In the genomic region with DNA sequence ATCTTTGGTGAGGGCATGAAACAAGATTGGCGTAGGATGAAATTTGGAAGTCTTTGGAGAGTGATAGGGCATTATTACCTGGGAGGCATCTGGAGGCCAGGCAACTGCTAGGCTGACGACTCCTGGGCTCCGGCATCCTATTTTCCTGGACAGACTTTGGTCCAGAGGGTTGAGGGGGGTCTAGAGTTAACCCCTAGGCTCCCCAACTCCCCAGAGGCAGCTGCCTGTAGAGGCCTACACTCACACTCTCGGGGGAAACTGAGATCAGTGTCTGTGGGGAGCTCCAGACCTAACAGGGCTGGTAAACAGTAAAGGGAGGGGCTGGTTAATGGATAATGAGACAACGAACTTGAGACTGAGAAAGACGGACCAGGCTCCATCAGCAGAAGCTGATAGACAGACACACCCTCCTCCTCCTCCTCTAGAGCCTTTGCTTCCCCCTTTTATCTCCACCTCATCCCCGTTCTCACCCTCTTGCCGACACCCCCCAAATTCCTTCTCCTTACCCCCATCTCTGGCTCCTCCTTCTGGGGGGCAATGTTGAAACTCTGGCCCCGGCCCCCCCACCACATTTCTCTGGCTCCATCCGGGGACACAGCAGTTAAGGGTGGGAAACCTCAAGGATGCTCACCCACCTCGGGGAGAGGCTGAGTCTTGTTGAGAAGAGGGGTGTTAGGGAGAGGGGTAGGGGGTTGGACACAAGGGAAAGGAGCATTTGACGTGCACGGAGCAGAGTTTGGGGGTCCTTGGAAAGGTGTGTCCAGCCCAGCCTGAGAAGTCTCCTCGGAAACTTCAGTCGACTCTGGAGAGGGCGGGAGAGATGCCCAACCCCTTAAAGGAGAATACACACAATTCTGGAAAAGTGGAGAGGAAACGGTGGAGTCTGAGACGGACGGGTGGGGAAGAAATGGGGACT, we compare ENCODE assay signal across 8 cellular contexts. TPM values are rescaled to one million over a fixed set of nuclear protein-coding genes. Genes with fewer than 3 reads are reported as not detected.
DNase-seq lines count a peak whose midpoint lies in the region; ATAC-seq, FAIRE-seq and TF ChIP-seq lines count a peak whose summit lies in the region.

A gene with protein sequence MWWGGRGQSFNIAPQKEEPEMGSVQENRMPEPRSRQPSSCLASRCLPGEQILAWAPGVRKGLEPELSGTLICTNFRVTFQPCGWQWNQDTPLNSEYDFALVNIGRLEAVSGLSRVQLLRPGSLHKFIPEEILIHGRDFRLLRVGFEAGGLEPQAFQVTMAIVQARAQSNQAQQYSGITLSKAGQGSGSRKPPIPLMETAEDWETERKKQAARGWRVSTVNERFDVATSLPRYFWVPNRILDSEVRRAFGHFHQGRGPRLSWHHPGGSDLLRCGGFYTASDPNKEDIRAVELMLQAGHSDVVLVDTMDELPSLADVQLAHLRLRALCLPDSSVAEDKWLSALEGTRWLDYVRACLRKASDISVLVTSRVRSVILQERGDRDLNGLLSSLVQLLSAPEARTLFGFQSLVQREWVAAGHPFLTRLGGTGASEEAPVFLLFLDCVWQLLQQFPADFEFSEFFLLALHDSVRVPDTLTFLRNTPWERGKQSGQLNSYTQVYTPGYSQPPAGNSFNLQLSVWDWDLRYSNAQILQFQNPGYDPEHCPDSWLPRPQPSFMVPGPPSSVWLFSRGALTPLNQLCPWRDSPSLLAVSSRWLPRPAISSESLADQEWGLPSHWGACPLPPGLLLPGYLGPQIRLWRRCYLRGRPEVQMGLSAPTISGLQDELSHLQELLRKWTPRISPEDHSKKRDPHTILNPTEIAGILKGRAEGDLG (minus strand): TSS at position 804 of the 916 bp plus-strand sequence. CDS start 232 bp downstream, at position 572.

- peak; percentile 65 for DNase-seq in AG08395 (ENCODE audit: low spot score)
- peak; percentile 38 to 62 (median 39) for DNase-seq in body of pancreas
- DNase-seq in keratinocyte (ENCODE audit: low read depth, low spot score), result no peak
- no peak for DNase-seq in globus pallidus (ENCODE audit: low spot score)
- DNase-seq in SHP77 treated with DMSO at 0.1 percent for 48 hours (lab: John Stamatoyannopoulos, UW), result no peak

- dilution Hi-C loops in keratinocyte (cut with MboI; ENCODE audit: extremely low pct_ligation_motif_present, low sequenced_read_pairs), result no loop called here

- no peaks in the 10 kb centered on the region for H3K9me1 ChIP-seq in keratinocyte (ENCODE audit: control insufficient read depth, extremely low read depth, insufficient read depth, low read length)

- peak within 1 kb of the TSS; percentile 96 for H3K4me2 ChIP-seq in keratinocyte (ENCODE audit: control insufficient read depth, extremely low read depth, insufficient read depth, low read depth, low read length)

- intact Hi-C loops in body of pancreas (cut with DNase I), result no loop called here

- H3K4me3 ChIP-seq in HUES6 (ENCODE audit: low read depth, low read length) (peak within 1 kb of the TSS; percentile 61), body of pancreas (peak within 1 kb of the TSS in 1 of 2 donors; percentile 4), keratinocyte (ENCODE audit: control insufficient read depth in 2 of 3, extremely low read depth in 1 of 3, insufficient read depth in 2 of 3, low read depth in 1 of 3, low read length in 3 of 3) (peak within 1 kb of the TSS; percentile 43 to 86 (median 77)), subcutaneous abdominal adipose tissue (ENCODE audit: low read depth in 1 of 5, low read length in 5 of 5) (peak within 1 kb of the TSS; percentile 53 to 84 (median 67))

- TF ChIP-seq CTCF in body of pancreas (IDR thresholded peaks at IDR 0.05) (no peak), keratinocyte (optimal IDR thresholded peaks at IDR 0.05 in 1 of 3, IDR thresholded peaks at IDR 0.05 in 1 of 3, conservative IDR thresholded peaks at IDR 0.05 in 1 of 3; ENCODE audit: extremely low read depth in 1 of 3, insufficient read depth in 2 of 3, low read length in 3 of 3) (no peak)

- H3K4me1 ChIP-seq in HUES6 (ENCODE audit: control insufficient read depth, insufficient read depth, low read length), result peaks cover 36% of the 10 kb centered on the region
- peaks cover 45% of the 10 kb centered on the region for H3K4me1 ChIP-seq in body of pancreas
- peaks cover 52% of the 10 kb centered on the region for H3K4me1 ChIP-seq in keratinocyte (ENCODE audit: control insufficient read depth, extremely low read depth, insufficient read depth, low read length)
- H3K4me1 ChIP-seq in subcutaneous abdominal adipose tissue (ENCODE audit: control insufficient read depth in 5 of 5, insufficient read depth in 5 of 5, low read length in 5 of 5), result peaks cover 5 to 47% (median 38%) of the 10 kb centered on the region in 5 donors

- no peaks in the 10 kb centered on the region for H4K20me1 ChIP-seq in keratinocyte (ENCODE audit: control insufficient read depth, extremely low read depth, insufficient read depth, low read length)

- peak; percentile 52 for FAIRE-seq in keratinocyte (lab: Jason Lieb, UNC)

- 13 to 19% methylated on average over 19 of the region's 19 CpGs for WGBS in body of pancreas, 2 donors

- no peak for TF ChIP-seq POLR2A in body of pancreas (IDR thresholded peaks at IDR 0.05)

- ATAC-seq in body of pancreas (no peak), GM21619 (IDR thresholded peaks at IDR 0.05; ENCODE audit: unreplicated experiment) (no peak)

- H2AFZ ChIP-seq in keratinocyte (ENCODE audit: control insufficient read depth, low read length), result peak within 1 kb of the TSS; percentile 92

- H3K79me2 ChIP-seq in keratinocyte (ENCODE audit: control insufficient read depth, insufficient read depth, low read length), result peaks cover 7% of the 10 kb centered on the region

- H3K27ac ChIP-seq in HUES6 (ENCODE audit: low read depth, low read length), result no peak within 1 kb of the TSS; the same call in 1 of the 2 replicates
- H3K27ac ChIP-seq in body of pancreas, result peak within 1 kb of the TSS; percentile 3 to 63 (median 18)
- peak within 1 kb of the TSS; percentile 86 for H3K27ac ChIP-seq in keratinocyte (ENCODE audit: control insufficient read depth, insufficient read depth, low read length)
- H3K27ac ChIP-seq in subcutaneous abdominal adipose tissue (ENCODE audit: low read depth, low read length), result peak within 1 kb of the TSS; percentile 44

- H3K27me3 ChIP-seq in HUES6 (ENCODE audit: control insufficient read depth, insufficient read depth, low read length), result no peaks in the 10 kb centered on the region
- H3K27me3 ChIP-seq in body of pancreas, result no peaks in the 10 kb centered on the region
- H3K27me3 ChIP-seq in keratinocyte (ENCODE audit: control insufficient read depth, extremely low read depth, insufficient read depth, low read length), result no peaks in the 10 kb centered on the region
- peaks cover 0 to 6% (median 0%) of the 10 kb centered on the region in 5 donors for H3K27me3 ChIP-seq in subcutaneous abdominal adipose tissue (ENCODE audit: control insufficient read depth in 5 of 5, insufficient read depth in 4 of 5, low read length in 5 of 5)

- H3K9me3 ChIP-seq in HUES6 (ENCODE audit: control insufficient read depth, insufficient read depth, low read depth, low read length), result no peaks in the 10 kb centered on the region
- no peaks in the 10 kb centered on the region for H3K9me3 ChIP-seq in body of pancreas
- H3K9me3 ChIP-seq in keratinocyte (ENCODE audit: control insufficient read depth, low read depth, low read length), result no peaks in the 10 kb centered on the region
- no peaks in the 10 kb centered on the region for H3K9me3 ChIP-seq in subcutaneous abdominal adipose tissue (ENCODE audit: control insufficient read depth in 5 of 5, low read length in 5 of 5)

- H3K36me3 ChIP-seq in HUES6 (ENCODE audit: control insufficient read depth, insufficient read depth, low read length) (no peaks in the 10 kb centered on the region; the same call in 1 of the 2 replicates), body of pancreas (replicated peaks in 1 of 2; ENCODE audit: insufficient read depth in 1 of 2, low read depth in 2 of 2) (no peaks in the 10 kb centered on the region), keratinocyte (ENCODE audit: control insufficient read depth in 2 of 2, extremely low read depth in 1 of 2, insufficient read depth in 2 of 2, low read length in 2 of 2) (peaks cover 0 to 6% of the 10 kb centered on the region in 2 experiments), subcutaneous abdominal adipose tissue (ENCODE audit: control insufficient read depth in 5 of 5, insufficient read depth in 5 of 5, low read length in 5 of 5) (peaks cover 0 to 7% (median 3%) of the 10 kb centered on the region in 5 donors)

- H3K9ac ChIP-seq in HUES6 (ENCODE audit: low read length), result peak within 1 kb of the TSS; percentile 35
- peak within 1 kb of the TSS; percentile 76 for H3K9ac ChIP-seq in keratinocyte (ENCODE audit: control insufficient read depth, extremely low read depth, insufficient read depth, low read length)
- peak within 1 kb of the TSS in 3 of 5 donors; percentile 2 to 33 (median 2) for H3K9ac ChIP-seq in subcutaneous abdominal adipose tissue (ENCODE audit: low read length in 5 of 5)

RNA-seq across cellular contexts. Expression of the gene that starts here (rescaled TPM):
- total RNA-seq in body of pancreas, result 10 to 100 TPM in 1 of 2 donors, 1 to 10 TPM in 1; 3.0 to 28.3 TPM
- polyA plus RNA-seq in keratinocyte, result 11.8 to 15.6 TPM (median 12.8 TPM) in 3 replicates
- polyA plus RNA-seq in keratinocyte (2011; ENCODE audit: low read depth), result 1.4 TPM
- polyA plus RNA-seq in keratinocyte (2011; cell fraction: cytosol; rRNA removed), result 7.1 and 7.8 TPM in 2 replicates
- 26.5 and 30.7 TPM in 2 replicates for polyA plus RNA-seq in keratinocyte (2011; cell fraction: nucleus; rRNA removed)
- polyA plus RNA-seq in keratinocyte (2012; ENCODE audit: low replicate concordance), result 4.6 and 7.2 TPM in 2 replicates
- polyA minus RNA-seq in keratinocyte, result 16.3 to 21.6 TPM (median 21.5 TPM) in 3 replicates
- polyA minus RNA-seq in keratinocyte (2011; cell fraction: cytosol; rRNA and poly(A)+ RNA removed), result 4.2 TPM
- 9.0 and 14.4 TPM in 2 replicates for polyA minus RNA-seq in keratinocyte (2011; cell fraction: nucleus; rRNA and poly(A)+ RNA removed)

Comparison
In these comparisons a context has a peak if more than half of its experiments do, and no peak if none do; other contexts are left out.
1. DNase-seq: peak in AG08395 (single experiment) and body of pancreas (4 of 4); none in keratinocyte (single experiment), globus pallidus (single experiment) and SHP77 treated with DMSO at 0.1 percent for 48 hours (single experiment).
2. H3K9ac ChIP-seq: peak in every context shown above with its lines; median percentile 76 in keratinocyte; 35 in HUES6; 2 in subcutaneous abdominal adipose tissue.